ENCODE assay signal across 15 cellular contexts in genomic region chr20:19880256-19881079, GRCh38.
DNase-seq lines count a peak whose midpoint lies in the region; ATAC-seq and TF ChIP-seq lines count a peak whose summit lies in the region.
"Had no signal": no experiment of that assay in that cellular context is flagged by ENCODE, and none has a peak within 500 bp of the region (broad histone marks: within the 10 kb centered on the region; RNA-seq: fewer than 3 reads in every experiment).

No MANE protein-coding gene starts in this region.

- H3K79me1 ChIP-seq in trophoblast cell (ENCODE audit: low read length) = peaks cover 26% of the 10 kb centered on the region

- H2AFZ ChIP-seq in fibroblast of lung (ENCODE audit: low read length) (no peak overlapping the region), trophoblast cell (ENCODE audit: insufficient read depth, low read length, poor library complexity) (no peak overlapping the region)

- no peaks in the 10 kb centered on the region for H3K9me3 ChIP-seq in fibroblast of lung (ENCODE audit: control insufficient read depth, insufficient read depth, low read depth, low read length)
- H3K9me3 ChIP-seq in trophoblast cell (ENCODE audit: insufficient read depth, low read depth, low read length) = no peaks in the 10 kb centered on the region
- H3K9me3 ChIP-seq: gastrocnemius medialis had no signal

- peak overlapping the region; percentile 15 for H2BK12ac ChIP-seq in trophoblast cell (ENCODE audit: low read length)

- no peak overlapping the region for H3K18ac ChIP-seq in trophoblast cell (ENCODE audit: low read length)

- H4K8ac ChIP-seq in trophoblast cell (ENCODE audit: low read depth, low read length) = peak overlapping the region; percentile 11

- H3K9ac ChIP-seq in fibroblast of lung (ENCODE audit: insufficient read depth, low read length) (no peak overlapping the region), trophoblast cell (ENCODE audit: low read length) (no peak overlapping the region)

- no peak for TF ChIP-seq CTCF in fibroblast of lung (conservative IDR thresholded peaks at IDR 0.05 in 1 of 2, IDR thresholded peaks at IDR 0.05 in 1 of 2; ENCODE audit: low read depth in 1 of 2, low read length in 2 of 2)

- H3K27ac ChIP-seq in fibroblast of lung (ENCODE audit: insufficient read depth, low read length) (no peak overlapping the region), trophoblast cell (ENCODE audit: low read depth, low read length) (peak overlapping the region; percentile 91)
- H3K27ac ChIP-seq: gastrocnemius medialis had no signal

- no peak overlapping the region for H4K12ac ChIP-seq in trophoblast cell (ENCODE audit: low read depth, low read length)

- DNase-seq in ELR (ENCODE audit: low read depth) = peak; percentile 83
- DNase-seq in RPMI7951 (ENCODE audit: low read depth) = peak; percentile 78
- DNase-seq in fibroblast of lung (ENCODE audit: low read depth in 2 of 2) = peak; percentile 28 to 84
- DNase-seq in trophoblast cell = peak; percentile 50 to 87
- no peak for DNase-seq in DMS153 treated with DMSO at 0.1 percent for 48 hours (lab: John Stamatoyannopoulos, UW; ENCODE audit: unreplicated experiment)
- no peak for DNase-seq in stimulated activated CD4-positive, alpha-beta T cell treated with anti-CD3 and anti-CD28 coated beads, Interleukin-2, amount 100 ng/mL, for 48 hours
- DNase-seq: activated CD4-positive, alpha-beta T cell treated with anti-CD3 and anti-CD28 coated beads for 4 hours; cerebellar nuclear complex; gastrocnemius medialis; left ventricle myocardium superior; NCI-H1092 treated with DMSO at 0.1 percent for 48 hours; NCI-H526 treated with DMSO at 0.1 percent for 48 hours; stimulated activated naive CD4-positive, alpha-beta T cell had no signal

- no peak overlapping the region for H2AK5ac ChIP-seq in trophoblast cell (ENCODE audit: low read length)

- H3K4me1 ChIP-seq in fibroblast of lung (ENCODE audit: control insufficient read depth, extremely low read depth, insufficient read depth, low read length) = no peaks in the 10 kb centered on the region
- peaks cover 4 to 22% of the 10 kb centered on the region in 2 experiments for H3K4me1 ChIP-seq in trophoblast cell (ENCODE audit: control insufficient read depth in 1 of 2, insufficient read depth in 2 of 2, low read length in 2 of 2)

- no CpG with 5 or more reads among the region's 10 CpGs for WGBS in trophoblast cell (ENCODE audit: extremely low coverage, insufficient coverage, insufficient read length)

- H4K91ac ChIP-seq in trophoblast cell (ENCODE audit: low read depth, low read length) = no peak overlapping the region

- H3K27me3 ChIP-seq in fibroblast of lung (ENCODE audit: control insufficient read depth, insufficient read depth, low read length) (no peaks in the 10 kb centered on the region), trophoblast cell (ENCODE audit: insufficient read depth, low read length) (no peaks in the 10 kb centered on the region)
- H3K27me3 ChIP-seq: gastrocnemius medialis had no signal

- no peak overlapping the region for H3K4ac ChIP-seq in trophoblast cell (ENCODE audit: low read depth, low read length)

- no peak for ATAC-seq in activated CD4-positive, CD25-positive, alpha-beta regulatory T cell treated with anti-CD3 and anti-CD28 coated beads, Interleukin-2, amount 50 U/mL, for 24 hours
- ATAC-seq in GM21528 (IDR thresholded peaks at IDR 0.05; ENCODE audit: low FRiP score, unreplicated experiment) = no peak
- ATAC-seq: gastrocnemius medialis, left ventricle myocardium superior had no signal

- H2BK120ac ChIP-seq in trophoblast cell (ENCODE audit: insufficient read depth, low read length, poor library complexity) = no peak overlapping the region

- no peak overlapping the region for H3K23ac ChIP-seq in trophoblast cell (ENCODE audit: low read length)

- H3K14ac ChIP-seq in trophoblast cell (ENCODE audit: low read length) = no peak overlapping the region

- no peaks in the 10 kb centered on the region for H3K36me3 ChIP-seq in fibroblast of lung (ENCODE audit: control insufficient read depth, insufficient read depth, low read length)
- H3K36me3 ChIP-seq in trophoblast cell (ENCODE audit: control insufficient read depth in 1 of 2, insufficient read depth in 2 of 2, low read length in 2 of 2) = no peaks in the 10 kb centered on the region
- H3K36me3 ChIP-seq: gastrocnemius medialis had no signal

- no peaks in the 10 kb centered on the region for H4K20me1 ChIP-seq in fibroblast of lung (ENCODE audit: control insufficient read depth, extremely low read depth, insufficient read depth, low read length)

- no peak overlapping the region for H3K4me3 ChIP-seq in fibroblast of lung (replicated peaks in 1 of 4; ENCODE audit: control extremely low read depth in 1 of 4, insufficient read depth in 1 of 4, low read depth in 3 of 4, low read length in 4 of 4)
- no peak overlapping the region for H3K4me3 ChIP-seq in trophoblast cell (ENCODE audit: low read depth, low read length)
- H3K4me3 ChIP-seq: gastrocnemius medialis had no signal

- no peak overlapping the region for H3K4me2 ChIP-seq in fibroblast of lung (ENCODE audit: extremely low read depth, insufficient read depth, low read length)
- H3K4me2 ChIP-seq in trophoblast cell (ENCODE audit: low read length) = peak overlapping the region; percentile 48

- H3K79me2 ChIP-seq in fibroblast of lung (ENCODE audit: control insufficient read depth, insufficient read depth, low read length) = no peaks in the 10 kb centered on the region
- peaks cover 1% of the 10 kb centered on the region for H3K79me2 ChIP-seq in trophoblast cell (ENCODE audit: control insufficient read depth, insufficient read depth, low read length, poor library complexity)

- peak overlapping the region; percentile 8 for H2BK5ac ChIP-seq in trophoblast cell (ENCODE audit: low read depth, low read length, poor library complexity)

Comparison
In these comparisons a context has a peak if more than half of its experiments do, and no peak if none do; other contexts are left out.
1. DNase-seq: peak in ELR (single experiment), RPMI7951 (single experiment), fibroblast of lung (2 of 2) and trophoblast cell (2 of 2); none in DMS153 treated with DMSO at 0.1 percent for 48 hours (single experiment) and stimulated activated CD4-positive, alpha-beta T cell treated with anti-CD3 and anti-CD28 coated beads, Interleukin-2, amount 100 ng/mL, for 48 hours (0 of 2).